In the genomic region with DNA sequence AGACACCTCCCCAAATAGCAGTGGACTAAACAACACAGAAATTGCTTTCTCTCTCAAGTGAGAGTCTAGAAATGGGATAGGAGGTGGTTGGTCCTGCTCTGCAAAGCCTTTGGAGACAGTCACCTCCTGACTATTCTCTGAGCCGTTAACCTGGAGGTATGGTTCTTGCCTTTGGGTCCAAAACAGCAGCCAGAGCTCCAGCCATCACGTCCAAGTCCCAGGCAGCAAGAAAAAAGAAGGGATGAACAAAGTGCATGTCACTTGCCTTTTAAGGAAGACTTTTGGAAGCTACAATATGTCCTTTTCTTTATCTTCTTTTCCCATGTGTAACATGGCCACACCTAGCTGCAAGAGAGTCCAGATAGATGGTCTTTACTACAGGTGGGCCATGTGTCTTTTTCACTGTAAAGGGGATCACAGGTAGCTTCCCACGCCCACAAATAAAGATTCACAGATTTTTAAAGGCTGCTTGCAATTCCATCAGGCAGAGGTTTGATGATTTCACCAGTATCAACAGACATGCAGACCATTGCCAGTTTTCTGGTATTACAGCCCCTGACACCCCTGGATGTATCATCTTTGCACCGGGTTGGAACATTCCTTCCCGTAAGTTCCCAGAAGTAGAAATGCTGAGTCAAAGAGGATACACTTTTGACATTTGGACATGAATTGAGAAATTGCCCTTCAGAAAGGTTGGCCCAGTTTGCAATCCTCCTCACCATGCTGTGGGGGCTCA, we compare ENCODE assay signal across 1 cellular context.
TF ChIP-seq lines count a peak whose summit lies in the region.

No MANE protein-coding gene starts in this region.

TF ChIP-seq in HEK293, 187 proteins besides CTCF, POLR2A, EP300 and RAD21 (continued from another document):
- TF ChIP-seq, protein P1, sequence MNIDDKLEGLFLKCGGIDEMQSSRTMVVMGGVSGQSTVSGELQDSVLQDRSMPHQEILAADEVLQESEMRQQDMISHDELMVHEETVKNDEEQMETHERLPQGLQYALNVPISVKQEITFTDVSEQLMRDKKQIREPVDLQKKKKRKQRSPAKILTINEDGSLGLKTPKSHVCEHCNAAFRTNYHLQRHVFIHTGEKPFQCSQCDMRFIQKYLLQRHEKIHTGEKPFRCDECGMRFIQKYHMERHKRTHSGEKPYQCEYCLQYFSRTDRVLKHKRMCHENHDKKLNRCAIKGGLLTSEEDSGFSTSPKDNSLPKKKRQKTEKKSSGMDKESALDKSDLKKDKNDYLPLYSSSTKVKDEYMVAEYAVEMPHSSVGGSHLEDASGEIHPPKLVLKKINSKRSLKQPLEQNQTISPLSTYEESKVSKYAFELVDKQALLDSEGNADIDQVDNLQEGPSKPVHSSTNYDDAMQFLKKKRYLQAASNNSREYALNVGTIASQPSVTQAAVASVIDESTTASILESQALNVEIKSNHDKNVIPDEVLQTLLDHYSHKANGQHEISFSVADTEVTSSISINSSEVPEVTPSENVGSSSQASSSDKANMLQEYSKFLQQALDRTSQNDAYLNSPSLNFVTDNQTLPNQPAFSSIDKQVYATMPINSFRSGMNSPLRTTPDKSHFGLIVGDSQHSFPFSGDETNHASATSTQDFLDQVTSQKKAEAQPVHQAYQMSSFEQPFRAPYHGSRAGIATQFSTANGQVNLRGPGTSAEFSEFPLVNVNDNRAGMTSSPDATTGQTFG (tag by site-specific recombination; IDR thresholded peaks at IDR 0.05; ENCODE audit: borderline replicate concordance), result no peak
- TF ChIP-seq ZNF266 (tag by site-specific recombination; IDR thresholded peaks at IDR 0.05; ENCODE audit: low read depth), result no peak
- no peak for TF ChIP-seq IKZF3 (tag by site-specific recombination; IDR thresholded peaks at IDR 0.05)
- TF ChIP-seq GFI1B (tag by site-specific recombination; IDR thresholded peaks at IDR 0.05), result no peak
- no peak for TF ChIP-seq ZNF626 (tag by site-specific recombination; IDR thresholded peaks at IDR 0.05)
- no peak for TF ChIP-seq TRIM28 (IDR thresholded peaks at IDR 0.05; ENCODE audit: borderline replicate concordance, low read length)
- TF ChIP-seq, protein P2, sequence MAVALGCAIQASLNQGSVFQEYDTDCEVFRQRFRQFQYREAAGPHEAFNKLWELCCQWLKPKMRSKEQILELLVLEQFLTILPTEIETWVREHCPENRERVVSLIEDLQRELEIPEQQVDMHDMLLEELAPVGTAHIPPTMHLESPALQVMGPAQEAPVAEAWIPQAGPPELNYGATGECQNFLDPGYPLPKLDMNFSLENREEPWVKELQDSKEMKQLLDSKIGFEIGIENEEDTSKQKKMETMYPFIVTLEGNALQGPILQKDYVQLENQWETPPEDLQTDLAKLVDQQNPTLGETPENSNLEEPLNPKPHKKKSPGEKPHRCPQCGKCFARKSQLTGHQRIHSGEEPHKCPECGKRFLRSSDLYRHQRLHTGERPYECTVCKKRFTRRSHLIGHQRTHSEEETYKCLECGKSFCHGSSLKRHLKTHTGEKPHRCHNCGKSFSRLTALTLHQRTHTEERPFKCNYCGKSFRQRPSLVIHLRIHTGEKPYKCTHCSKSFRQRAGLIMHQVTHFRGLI (tag by site-specific recombination; IDR thresholded peaks at IDR 0.05), result no peak
- TF ChIP-seq, protein P3, sequence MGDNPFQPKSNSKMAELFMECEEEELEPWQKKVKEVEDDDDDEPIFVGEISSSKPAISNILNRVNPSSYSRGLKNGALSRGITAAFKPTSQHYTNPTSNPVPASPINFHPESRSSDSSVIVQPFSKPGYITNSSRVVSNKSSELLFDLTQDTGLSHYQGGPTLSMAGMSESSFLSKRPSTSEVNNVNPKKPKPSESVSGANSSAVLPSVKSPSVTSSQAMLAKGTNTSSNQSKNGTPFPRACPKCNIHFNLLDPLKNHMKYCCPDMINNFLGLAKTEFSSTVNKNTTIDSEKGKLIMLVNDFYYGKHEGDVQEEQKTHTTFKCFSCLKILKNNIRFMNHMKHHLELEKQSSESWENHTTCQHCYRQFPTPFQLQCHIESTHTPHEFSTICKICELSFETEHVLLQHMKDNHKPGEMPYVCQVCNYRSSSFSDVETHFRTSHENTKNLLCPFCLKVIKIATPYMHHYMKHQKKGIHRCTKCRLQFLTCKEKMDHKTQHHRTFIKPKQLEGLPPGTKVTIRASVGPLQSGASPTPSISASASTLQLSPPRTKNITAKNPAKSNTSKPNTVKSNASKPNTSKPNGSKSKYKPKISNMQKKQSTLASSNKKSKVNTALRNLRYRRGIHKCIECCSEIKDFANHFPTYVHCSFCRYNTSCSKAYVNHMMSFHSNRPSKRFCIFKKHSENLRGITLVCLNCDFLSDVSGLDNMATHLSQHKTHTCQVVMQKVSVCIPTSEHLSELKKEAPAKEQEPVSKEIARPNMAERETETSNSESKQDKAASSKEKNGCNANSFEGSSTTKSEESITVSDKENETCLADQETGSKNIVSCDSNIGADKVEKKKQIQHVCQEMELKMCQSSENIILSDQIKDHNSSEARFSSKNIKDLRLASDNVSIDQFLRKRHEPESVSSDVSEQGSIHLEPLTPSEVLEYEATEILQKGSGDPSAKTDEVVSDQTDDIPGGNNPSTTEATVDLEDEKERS (tag by site-specific recombination; IDR thresholded peaks at IDR 0.05), result 0 out of 2 replicates have a peak, but pooled peaks have one; percentile 50
